In genomic region chr3:15557511-15557946, GRCh38 we compare ENCODE assay signal across 1 cellular context.
A peak's percentile ranks its signal among the peaks of the same experiment; 100 is the strongest.
TF ChIP-seq lines count a peak whose summit lies in the region.

No MANE protein-coding gene starts in this region.

TF ChIP-seq in K562, 482 proteins besides CTCF, POLR2A, EP300 and RAD21 (continued from another document):
- TF ChIP-seq NKRF (IDR thresholded peaks at IDR 0.05; ENCODE audit: borderline replicate concordance) (no peak), TEAD1 (CRISPR knock-in tag; IDR thresholded peaks at IDR 0.05) (no peak), EGR1 (conservative IDR thresholded peaks at IDR 0.05) (no peak), NR4A1 (CRISPR knock-in tag; IDR thresholded peaks at IDR 0.05) (no peak), NR4A1 (tag; IDR thresholded peaks at IDR 0.05) (no peak), ZBTB17 (CRISPR knock-in tag; IDR thresholded peaks at IDR 0.05) (no peak), ZNF282 (CRISPR knock-in tag; IDR thresholded peaks at IDR 0.05) (no peak), FIP1L1 (IDR thresholded peaks at IDR 0.05; ENCODE audit: low read depth, low read length, poor library complexity, severe bottlenecking) (no peak), ESRRA (IDR thresholded peaks at IDR 0.05; ENCODE audit: borderline replicate concordance, low read depth) (no peak), STAG1 (CRISPR knock-in tag; IDR thresholded peaks at IDR 0.05; ENCODE audit: borderline replicate concordance) (peak; percentile 32; the same call in 1 of the 2 replicates), RFX1 (IDR thresholded peaks at IDR 0.05) (no peak), RB1 (IDR thresholded peaks at IDR 0.05; ENCODE audit: low read depth) (0 out of 2 replicates have a peak, but pooled peaks have one; percentile 28), PHF8 (IDR thresholded peaks at IDR 0.05; ENCODE audit: borderline replicate concordance, low read length) (no peak), ZBTB34 (CRISPR knock-in tag; IDR thresholded peaks at IDR 0.05) (no peak), DEAF1 (CRISPR knock-in tag; IDR thresholded peaks at IDR 0.05) (peak; percentile 57), ZNF707 (CRISPR knock-in tag; conservative IDR thresholded peaks at IDR 0.05) (no peak), C11orf30 (IDR thresholded peaks at IDR 0.05; ENCODE audit: low read depth) (peak; percentile 85), BRD9 (IDR thresholded peaks at IDR 0.05; ENCODE audit: low read depth, partially characterized antibody) (no peak), ZNF174 (CRISPR knock-in tag; IDR thresholded peaks at IDR 0.05) (no peak), SIRT6 (IDR thresholded peaks at IDR 0.05; ENCODE audit: low read depth, low read length) (no peak), MYC (IDR thresholded peaks at IDR 0.05; ENCODE audit: low read depth, low read length) (no peak), MYC (CRISPR knock-in tag; IDR thresholded peaks at IDR 0.05; ENCODE audit: borderline replicate concordance, low read depth) (no peak), ZKSCAN1 (IDR thresholded peaks at IDR 0.05; ENCODE audit: low read depth, low read length) (no peak), RBBP5 (IDR thresholded peaks at IDR 0.05; ENCODE audit: borderline replicate concordance, insufficient read depth, low read length, poor library complexity, severe bottlenecking) (no peak), FUS (optimal IDR thresholded peaks at IDR 0.05; ENCODE audit: low read depth, low read length) (no peak), LCOR (CRISPR knock-in tag; IDR thresholded peaks at IDR 0.05) (0 out of 2 replicates have a peak, but pooled peaks have one; percentile 21), MAFF (IDR thresholded peaks at IDR 0.05; ENCODE audit: low read length) (peak; percentile 64), DPF2 (IDR thresholded peaks at IDR 0.05) (no peak), ZNF507 (tag; conservative IDR thresholded peaks at IDR 0.05) (no peak), MGA (IDR thresholded peaks at IDR 0.05) (no peak), NELFE (IDR thresholded peaks at IDR 0.05; ENCODE audit: insufficient read depth, insufficient read length) (no peak), DNMT1 (IDR thresholded peaks at IDR 0.05) (no peak), CREBBP (IDR thresholded peaks at IDR 0.05; ENCODE audit: low read depth, low read length) (no peak), RFX7 (CRISPR knock-in tag; IDR thresholded peaks at IDR 0.05) (no peak), ZNF146 (CRISPR knock-in tag; IDR thresholded peaks at IDR 0.05; ENCODE audit: unreplicated experiment) (no peak), PHF21A (IDR thresholded peaks at IDR 0.05; ENCODE audit: borderline replicate concordance, low read depth) (no peak), ATF1 (CRISPR knock-in tag; IDR thresholded peaks at IDR 0.05) (no peak), ATF1 (tag; IDR thresholded peaks at IDR 0.05) (no peak)
- TF ChIP-seq, protein P1, sequence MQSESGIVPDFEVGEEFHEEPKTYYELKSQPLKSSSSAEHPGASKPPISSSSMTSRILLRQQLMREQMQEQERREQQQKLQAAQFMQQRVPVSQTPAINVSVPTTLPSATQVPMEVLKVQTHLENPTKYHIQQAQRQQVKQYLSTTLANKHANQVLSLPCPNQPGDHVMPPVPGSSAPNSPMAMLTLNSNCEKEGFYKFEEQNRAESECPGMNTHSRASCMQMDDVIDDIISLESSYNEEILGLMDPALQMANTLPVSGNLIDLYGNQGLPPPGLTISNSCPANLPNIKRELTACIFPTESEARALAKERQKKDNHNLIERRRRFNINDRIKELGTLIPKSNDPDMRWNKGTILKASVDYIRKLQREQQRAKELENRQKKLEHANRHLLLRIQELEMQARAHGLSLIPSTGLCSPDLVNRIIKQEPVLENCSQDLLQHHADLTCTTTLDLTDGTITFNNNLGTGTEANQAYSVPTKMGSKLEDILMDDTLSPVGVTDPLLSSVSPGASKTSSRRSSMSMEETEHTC (IDR thresholded peaks at IDR 0.05): no peak
- TF ChIP-seq, protein P2, sequence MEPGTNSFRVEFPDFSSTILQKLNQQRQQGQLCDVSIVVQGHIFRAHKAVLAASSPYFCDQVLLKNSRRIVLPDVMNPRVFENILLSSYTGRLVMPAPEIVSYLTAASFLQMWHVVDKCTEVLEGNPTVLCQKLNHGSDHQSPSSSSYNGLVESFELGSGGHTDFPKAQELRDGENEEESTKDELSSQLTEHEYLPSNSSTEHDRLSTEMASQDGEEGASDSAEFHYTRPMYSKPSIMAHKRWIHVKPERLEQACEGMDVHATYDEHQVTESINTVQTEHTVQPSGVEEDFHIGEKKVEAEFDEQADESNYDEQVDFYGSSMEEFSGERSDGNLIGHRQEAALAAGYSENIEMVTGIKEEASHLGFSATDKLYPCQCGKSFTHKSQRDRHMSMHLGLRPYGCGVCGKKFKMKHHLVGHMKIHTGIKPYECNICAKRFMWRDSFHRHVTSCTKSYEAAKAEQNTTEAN (CRISPR knock-in tag; IDR thresholded peaks at IDR 0.05): no peak
